2 cellular contexts compared by ENCODE assay signal in genomic region chr4:87966095-87966496, GRCh38.
TF ChIP-seq lines count a peak whose summit lies in the region.

No MANE protein-coding gene starts in this region.

TF ChIP-seq in IMR-90, 13 proteins besides CTCF, POLR2A, EP300 and RAD21:
- TF ChIP-seq MAZ (IDR thresholded peaks at IDR 0.05; ENCODE audit: borderline replicate concordance, low read depth, low read length) (no peak), ELK1 (IDR thresholded peaks at IDR 0.05; ENCODE audit: borderline replicate concordance, low read depth, low read length) (no peak), RFX5 (IDR thresholded peaks at IDR 0.05; ENCODE audit: low read depth, low read length) (no peak), BHLHE40 (IDR thresholded peaks at IDR 0.05; ENCODE audit: low read depth, low read length) (no peak), MXI1 (IDR thresholded peaks at IDR 0.05; ENCODE audit: borderline replicate concordance, low read depth, low read length) (no peak), SMC3 (IDR thresholded peaks at IDR 0.05; ENCODE audit: low read depth, low read length) (no peak), NFE2L2 (IDR thresholded peaks at IDR 0.05; ENCODE audit: low read depth, low read length) (no peak), CEBPB (IDR thresholded peaks at IDR 0.05; ENCODE audit: low read depth, low read length) (no peak)
- TF ChIP-seq, protein P1, sequence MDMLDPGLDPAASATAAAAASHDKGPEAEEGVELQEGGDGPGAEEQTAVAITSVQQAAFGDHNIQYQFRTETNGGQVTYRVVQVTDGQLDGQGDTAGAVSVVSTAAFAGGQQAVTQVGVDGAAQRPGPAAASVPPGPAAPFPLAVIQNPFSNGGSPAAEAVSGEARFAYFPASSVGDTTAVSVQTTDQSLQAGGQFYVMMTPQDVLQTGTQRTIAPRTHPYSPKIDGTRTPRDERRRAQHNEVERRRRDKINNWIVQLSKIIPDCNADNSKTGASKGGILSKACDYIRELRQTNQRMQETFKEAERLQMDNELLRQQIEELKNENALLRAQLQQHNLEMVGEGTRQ (IDR thresholded peaks at IDR 0.05; ENCODE audit: low read depth, low read length), result no peak
TF ChIP-seq in IMR-90: peak in this region for 0.

TF ChIP-seq in H1, 55 proteins besides CTCF, POLR2A, EP300 and RAD21:
- TF ChIP-seq NRF1 (IDR thresholded peaks at IDR 0.05; ENCODE audit: low read depth, low read length) (no peak), ZNF274 (IDR thresholded peaks at IDR 0.05; ENCODE audit: borderline replicate concordance, extremely low read depth, low read length) (no peak), KDM4A (IDR thresholded peaks at IDR 0.05; ENCODE audit: low read depth, low read length, severe bottlenecking) (no peak), BRCA1 (IDR thresholded peaks at IDR 0.05; ENCODE audit: low read depth, low read length) (no peak), SAP30 (IDR thresholded peaks at IDR 0.05; ENCODE audit: insufficient read depth, insufficient replicate concordance, low read length) (no peak), SP1 (IDR thresholded peaks at IDR 0.05; ENCODE audit: low read depth, low read length) (no peak), KDM5A (IDR thresholded peaks at IDR 0.05; ENCODE audit: low read length) (no peak), EZH2 (IDR thresholded peaks at IDR 0.05; ENCODE audit: low read depth, low read length, severe bottlenecking) (no peak)
TF ChIP-seq in H1: peak in this region for 0.
